14 cellular contexts compared by ENCODE assay signal in genomic region chr21:39048574-39048973, GRCh38.
DNase-seq lines count a peak whose midpoint lies in the region; ATAC-seq and TF ChIP-seq lines count a peak whose summit lies in the region.
"Had no signal": no experiment of that assay in that cellular context is flagged by ENCODE, and none has a peak within 500 bp of the region (broad histone marks: within the 10 kb centered on the region; RNA-seq: fewer than 3 reads in every experiment).

No MANE protein-coding gene starts in this region.

- H3K4me1 ChIP-seq in A673 (ENCODE audit: insufficient read depth, low read length, poor library complexity, severe bottlenecking): no peaks in the 10 kb centered on the region
- H3K4me1 ChIP-seq in foreskin keratinocyte: peaks cover 59% of the 10 kb centered on the region
- no peaks in the 10 kb centered on the region for H3K4me1 ChIP-seq in HAP-1

- POLR2A ChIA-PET in A673 (lab: Charles Lee; ENCODE audit: low non-redundant PET): no interaction called here

- H3K27ac ChIP-seq in A673 (ENCODE audit: low read depth, low read length, poor library complexity, severe bottlenecking): no peak overlapping the region
- H3K27ac ChIP-seq in foreskin keratinocyte: peak overlapping the region; percentile 99

- TF ChIP-seq CTCF in A673 (conservative IDR thresholded peaks at IDR 0.05; ENCODE audit: low read depth, low read length) (no peak), astrocyte of the spinal cord (IDR thresholded peaks at IDR 0.05; ENCODE audit: low read depth, low read length) (no peak), foreskin keratinocyte (conservative IDR thresholded peaks at IDR 0.05) (no peak)

- ATAC-seq in foreskin keratinocyte: peak; percentile 59

- no TSS peak for BruUV-seq in A673 (replicated peaks; lab: Mats Ljungman, UMichigan)

- CTCF ChIA-PET in A673 (lab: Charles Lee): no interaction called here

- no peak overlapping the region for H3K4me3 ChIP-seq in A673 (ENCODE audit: low read depth, low read length, poor library complexity, severe bottlenecking)
- H3K4me3 ChIP-seq in astrocyte of the spinal cord (ENCODE audit: low read depth, low read length): no peak overlapping the region
- no peak overlapping the region for H3K4me3 ChIP-seq in HAP-1

- DNase-seq in A673 (ENCODE audit: low spot score) (peak; percentile 51), LHCN-M2 (ENCODE audit: low read depth) (peak; percentile 12), astrocyte of the spinal cord (ENCODE audit: low read depth, low spot score) (peak; percentile 53), foreskin keratinocyte (peak; percentile 83 to 93), DMS114 treated with DMSO at 0.1 percent for 48 hours (lab: John Stamatoyannopoulos, UW; ENCODE audit: unreplicated experiment) (no peak), retina (no peak), HAP-1 (ENCODE audit: low spot score in 2 of 2) (no peak), AG20443 (ENCODE audit: low spot score) (no peak)
- DNase-seq: CD4-positive, alpha-beta memory T cell; naive B cell; NCI-H2171; posterior cingulate gyrus; stimulated activated CD4-positive, alpha-beta T cell treated with anti-CD3 and anti-CD28 coated beads, Interleukin-12 subunit alpha, Interleukin-12 subunit beta, amount 100 ng/mL, for 4 hours; stimulated activated naive CD4-positive, alpha-beta T cell had no signal

- in situ Hi-C loops in astrocyte of the spinal cord (cut with HindIII; ENCODE audit: low sequenced_read_pairs): no loop called here
- in situ Hi-C loops in HAP-1 (cut with MboI; ENCODE audit: low sequenced_read_pairs): no loop called here

- no peaks in the 10 kb centered on the region for H3K27me3 ChIP-seq in A673 (replicated peaks; ENCODE audit: insufficient read depth, low read depth, low read length, poor library complexity)
- no peaks in the 10 kb centered on the region for H3K27me3 ChIP-seq in foreskin keratinocyte
- H3K27me3 ChIP-seq in HAP-1 (ENCODE audit: low read depth): no peaks in the 10 kb centered on the region

- H3K36me3 ChIP-seq in A673 (ENCODE audit: insufficient read depth, low read length, poor library complexity, severe bottlenecking): no peaks in the 10 kb centered on the region
- no peaks in the 10 kb centered on the region for H3K36me3 ChIP-seq in HAP-1 (replicated peaks)

- H3K9me3 ChIP-seq in A673 (ENCODE audit: low read depth, low read length, poor library complexity, severe bottlenecking) (no peaks in the 10 kb centered on the region), HAP-1 (no peaks in the 10 kb centered on the region)

- intact Hi-C loops in A673 (cut with micrococcal nuclease; ENCODE audit: unreplicated experiment): no loop called here

Comparison
In these comparisons a context has a peak if more than half of its experiments do, and no peak if none do; other contexts are left out.
1. DNase-seq: peak in A673 (single experiment), LHCN-M2 (single experiment), astrocyte of the spinal cord (single experiment) and foreskin keratinocyte (2 of 2); none in DMS114 treated with DMSO at 0.1 percent for 48 hours (single experiment), retina (single experiment), HAP-1 (0 of 2) and AG20443 (single experiment).